In genomic region chr20:31968299-31969126, GRCh38 we compare ENCODE assay signal across 1 cellular context.
TF ChIP-seq lines count a peak whose summit lies in the region.

No MANE protein-coding gene starts in this region.

TF ChIP-seq in HepG2, 621 proteins besides CTCF, POLR2A, EP300 and RAD21 (continued from another document and continues in another):
- TF ChIP-seq ZBTB2 (CRISPR knock-in tag; IDR thresholded peaks at IDR 0.05; ENCODE audit: low read depth) (peak; percentile 100), ADNP (CRISPR knock-in tag; IDR thresholded peaks at IDR 0.05) (peak; percentile 98; the same call in 1 of the 2 replicates), BATF2 (CRISPR knock-in tag; IDR thresholded peaks at IDR 0.05) (peak; percentile 100), ZNF766 (CRISPR knock-in tag; IDR thresholded peaks at IDR 0.05; ENCODE audit: borderline replicate concordance) (peak; percentile 100), ZNF234 (CRISPR knock-in tag; conservative IDR thresholded peaks at IDR 0.05) (peak; percentile 100), ZNF446 (CRISPR knock-in tag; IDR thresholded peaks at IDR 0.05) (peak; percentile 100), JUNB (CRISPR knock-in tag; IDR thresholded peaks at IDR 0.05; ENCODE audit: borderline replicate concordance) (peak; percentile 100), HNF1A (IDR thresholded peaks at IDR 0.05; ENCODE audit: low read depth) (no peak), HNF1A (CRISPR knock-in tag; IDR thresholded peaks at IDR 0.05; ENCODE audit: borderline replicate concordance) (peak; percentile 98), ZBTB46 (CRISPR knock-in tag; IDR thresholded peaks at IDR 0.05; ENCODE audit: borderline replicate concordance) (peak; percentile 100), ZNF546 (CRISPR knock-in tag; conservative IDR thresholded peaks at IDR 0.05) (peak; percentile 100), SOX6 (IDR thresholded peaks at IDR 0.05) (no peak), SOX6 (CRISPR knock-in tag; IDR thresholded peaks at IDR 0.05) (peak; percentile 97), ZNF788 (CRISPR knock-in tag; IDR thresholded peaks at IDR 0.05; ENCODE audit: borderline replicate concordance) (peak; percentile 100), AKAP8 (CRISPR knock-in tag; IDR thresholded peaks at IDR 0.05) (peak; percentile 100), MXD3 (CRISPR knock-in tag; IDR thresholded peaks at IDR 0.05) (peak; percentile 100), TFDP1 (CRISPR knock-in tag; IDR thresholded peaks at IDR 0.05; ENCODE audit: borderline replicate concordance) (peak; percentile 98), ZNF737 (CRISPR knock-in tag; IDR thresholded peaks at IDR 0.05; ENCODE audit: borderline replicate concordance) (peak; percentile 100), MAFF (IDR thresholded peaks at IDR 0.05; ENCODE audit: low read depth, low read length) (no peak), KAT2B (IDR thresholded peaks at IDR 0.05; ENCODE audit: borderline replicate concordance, low read depth, low read length) (no peak), ZFYVE20 (CRISPR knock-in tag; IDR thresholded peaks at IDR 0.05; ENCODE audit: borderline replicate concordance, low read depth) (peak; percentile 100), ZNF660 (CRISPR knock-in tag; IDR thresholded peaks at IDR 0.05; ENCODE audit: borderline replicate concordance, low read depth) (peak; percentile 100), LBX2 (CRISPR knock-in tag; IDR thresholded peaks at IDR 0.05; ENCODE audit: borderline replicate concordance) (peak; percentile 100), HNRNPLL (IDR thresholded peaks at IDR 0.05; ENCODE audit: low read depth, low read length, poor library complexity, severe bottlenecking) (peak; percentile 70), ZBTB42 (CRISPR knock-in tag; IDR thresholded peaks at IDR 0.05) (peak; percentile 100), KDM4B (CRISPR knock-in tag; IDR thresholded peaks at IDR 0.05) (peak; percentile 100), TAF15 (IDR thresholded peaks at IDR 0.05; ENCODE audit: low read depth, low read length, poor library complexity, severe bottlenecking) (no peak), HBP1 (CRISPR knock-in tag; IDR thresholded peaks at IDR 0.05; ENCODE audit: low read depth) (peak; percentile 100), SAP130 (CRISPR knock-in tag; IDR thresholded peaks at IDR 0.05; ENCODE audit: low read depth) (peak; percentile 100), ZNF776 (CRISPR knock-in tag; IDR thresholded peaks at IDR 0.05) (peak; percentile 100), ZBTB4 (CRISPR knock-in tag; IDR thresholded peaks at IDR 0.05; ENCODE audit: borderline replicate concordance) (peak; percentile 100), TOPORS (CRISPR knock-in tag; IDR thresholded peaks at IDR 0.05) (peak; percentile 100), FOXO1 (CRISPR knock-in tag; IDR thresholded peaks at IDR 0.05) (peak; percentile 100), ZNF83 (CRISPR knock-in tag; IDR thresholded peaks at IDR 0.05; ENCODE audit: borderline replicate concordance) (peak; percentile 100), ZNF691 (CRISPR knock-in tag; IDR thresholded peaks at IDR 0.05; ENCODE audit: borderline replicate concordance, low read depth) (peak; percentile 100), CENPT (CRISPR knock-in tag; IDR thresholded peaks at IDR 0.05; ENCODE audit: low read depth) (peak; percentile 100), RFX1 (IDR thresholded peaks at IDR 0.05) (no peak), THAP11 (CRISPR knock-in tag; IDR thresholded peaks at IDR 0.05) (peak; percentile 96), TFAP4 (IDR thresholded peaks at IDR 0.05; ENCODE audit: borderline replicate concordance, low read depth) (peak; percentile 48; the same call in 1 of the 2 replicates), ZNF557 (CRISPR knock-in tag; IDR thresholded peaks at IDR 0.05) (peak; percentile 100), ZNF563 (CRISPR knock-in tag; IDR thresholded peaks at IDR 0.05) (peak; percentile 100)
